In genomic region chr7:142854505-142855400, GRCh38 we compare ENCODE assay signal across 8 cellular contexts. TPM values are rescaled to one million over a fixed set of nuclear protein-coding genes. Genes with fewer than 3 reads are reported as not detected.
DNase-seq lines count a peak whose midpoint lies in the region; ATAC-seq and TF ChIP-seq lines count a peak whose summit lies in the region.

A gene with protein sequence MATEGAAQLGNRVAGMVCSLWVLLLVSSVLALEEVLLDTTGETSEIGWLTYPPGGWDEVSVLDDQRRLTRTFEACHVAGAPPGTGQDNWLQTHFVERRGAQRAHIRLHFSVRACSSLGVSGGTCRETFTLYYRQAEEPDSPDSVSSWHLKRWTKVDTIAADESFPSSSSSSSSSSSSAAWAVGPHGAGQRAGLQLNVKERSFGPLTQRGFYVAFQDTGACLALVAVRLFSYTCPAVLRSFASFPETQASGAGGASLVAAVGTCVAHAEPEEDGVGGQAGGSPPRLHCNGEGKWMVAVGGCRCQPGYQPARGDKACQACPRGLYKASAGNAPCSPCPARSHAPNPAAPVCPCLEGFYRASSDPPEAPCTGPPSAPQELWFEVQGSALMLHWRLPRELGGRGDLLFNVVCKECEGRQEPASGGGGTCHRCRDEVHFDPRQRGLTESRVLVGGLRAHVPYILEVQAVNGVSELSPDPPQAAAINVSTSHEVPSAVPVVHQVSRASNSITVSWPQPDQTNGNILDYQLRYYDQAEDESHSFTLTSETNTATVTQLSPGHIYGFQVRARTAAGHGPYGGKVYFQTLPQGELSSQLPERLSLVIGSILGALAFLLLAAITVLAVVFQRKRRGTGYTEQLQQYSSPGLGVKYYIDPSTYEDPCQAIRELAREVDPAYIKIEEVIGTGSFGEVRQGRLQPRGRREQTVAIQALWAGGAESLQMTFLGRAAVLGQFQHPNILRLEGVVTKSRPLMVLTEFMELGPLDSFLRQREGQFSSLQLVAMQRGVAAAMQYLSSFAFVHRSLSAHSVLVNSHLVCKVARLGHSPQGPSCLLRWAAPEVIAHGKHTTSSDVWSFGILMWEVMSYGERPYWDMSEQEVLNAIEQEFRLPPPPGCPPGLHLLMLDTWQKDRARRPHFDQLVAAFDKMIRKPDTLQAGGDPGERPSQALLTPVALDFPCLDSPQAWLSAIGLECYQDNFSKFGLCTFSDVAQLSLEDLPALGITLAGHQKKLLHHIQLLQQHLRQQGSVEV (plus strand): TSS chr7:142855076. CDS start chr7:142863228, 8,152 bp downstream.

- intact Hi-C loops in head of caudate nucleus (cut with DNase I): loop anchor here (10.0 kb wide), 2 partner anchors 150 to 360 kb away; no protein-coding TSS in a partner anchor

- DNase-seq in BE2C: peak; percentile 31
- peak; percentile 48 to 59 for DNase-seq in SJCRH30
- DNase-seq in head of caudate nucleus: peak in 38 of 42 donors; percentile 52 to 89 (median 76)
- peak; percentile 86 for DNase-seq in osteocyte (ENCODE audit: extremely low spot score, unreplicated experiment)
- DNase-seq in type B pancreatic cell (ENCODE audit: extremely low spot score, unreplicated experiment): no peak

- H3K4me3 Mint-ChIP-seq in activated naive CD8-positive, alpha-beta T cell: peak within 1 kb of the TSS; percentile 97
- H3K4me3 Mint-ChIP-seq in osteocyte (ENCODE audit: unreplicated experiment) (peak within 1 kb of the TSS; percentile 87), type B pancreatic cell (peak within 1 kb of the TSS; percentile 94)

- H3K9me3 Mint-ChIP-seq in activated naive CD8-positive, alpha-beta T cell (ENCODE audit: low read depth): no peaks in the 10 kb centered on the region
- H3K9me3 Mint-ChIP-seq in osteocyte (ENCODE audit: unreplicated experiment): no peaks in the 10 kb centered on the region
- no peaks in the 10 kb centered on the region for H3K9me3 Mint-ChIP-seq in type B pancreatic cell

- H3K27ac Mint-ChIP-seq in activated naive CD8-positive, alpha-beta T cell: peak within 1 kb of the TSS; percentile 86
- H3K27ac Mint-ChIP-seq in osteocyte (ENCODE audit: unreplicated experiment) (no peak within 1 kb of the TSS), type B pancreatic cell (peak within 1 kb of the TSS; percentile 74)

- peaks cover 23% of the 10 kb centered on the region for H3K27me3 ChIP-seq in BE2C
- peaks cover 23% of the 10 kb centered on the region for H3K27me3 ChIP-seq in SJCRH30

- TF ChIP-seq CTCF in BE2C (IDR thresholded peaks at IDR 0.05; ENCODE audit: low read depth, low read length) (no peak), osteocyte (IDR thresholded peaks at IDR 0.05) (no peak), type B pancreatic cell (conservative IDR thresholded peaks at IDR 0.05) (no peak)

- no peaks in the 10 kb centered on the region for H3K27me3 Mint-ChIP-seq in activated naive CD8-positive, alpha-beta T cell
- H3K27me3 Mint-ChIP-seq in osteocyte (ENCODE audit: unreplicated experiment): peaks cover 39% of the 10 kb centered on the region
- H3K27me3 Mint-ChIP-seq in type B pancreatic cell: peaks cover 37% of the 10 kb centered on the region

- H3K4me3 ChIP-seq in BE2C (ENCODE audit: low read depth, low read length) (peak within 1 kb of the TSS; percentile 49), SJCRH30 (peak within 1 kb of the TSS; percentile 62)

- no peak within 1 kb of the TSS for H3K27ac ChIP-seq in SJCRH30

- H3K36me3 ChIP-seq in BE2C (no peaks in the 10 kb centered on the region), SJCRH30 (no peaks in the 10 kb centered on the region)

- ATAC-seq in GM19395 (IDR thresholded peaks at IDR 0.05; ENCODE audit: unreplicated experiment) (peak; percentile 65), HG03469 (IDR thresholded peaks at IDR 0.05; ENCODE audit: unreplicated experiment) (peak; percentile 34)

- H3K36me3 Mint-ChIP-seq in activated naive CD8-positive, alpha-beta T cell: no peaks in the 10 kb centered on the region
- no peaks in the 10 kb centered on the region for H3K36me3 Mint-ChIP-seq in osteocyte (ENCODE audit: unreplicated experiment)
- no peaks in the 10 kb centered on the region for H3K36me3 Mint-ChIP-seq in type B pancreatic cell

- H3K4me1 ChIP-seq in BE2C (no peaks in the 10 kb centered on the region), SJCRH30 (no peaks in the 10 kb centered on the region)

- H3K9me3 ChIP-seq in BE2C (no peaks in the 10 kb centered on the region), SJCRH30 (replicated peaks) (no peaks in the 10 kb centered on the region)

- peaks cover 14% of the 10 kb centered on the region for H3K4me1 Mint-ChIP-seq in activated naive CD8-positive, alpha-beta T cell (ENCODE audit: low read depth)
- H3K4me1 Mint-ChIP-seq in osteocyte (ENCODE audit: unreplicated experiment) (peaks cover 13% of the 10 kb centered on the region), type B pancreatic cell (ENCODE audit: unreplicated experiment) (peaks cover 4% of the 10 kb centered on the region)

RNA-seq across cellular contexts. Expression of the gene that starts here (rescaled TPM):
- not detected for polyA plus RNA-seq in BE2C (2012; ENCODE audit: insufficient read depth, insufficient read length, low read depth)
- 0.10 and 0.14 TPM in 2 replicates for total RNA-seq in SJCRH30 (2014; rRNA removed; shearing (Covaris generic))
- total RNA-seq in osteocyte: 13.7 and 14.7 TPM in 2 replicates
- total RNA-seq in type B pancreatic cell (ENCODE audit: low replicate concordance): 8.4 and 8.8 TPM in 2 replicates

Comparison
In these comparisons a context has a peak if more than half of its experiments do, and no peak if none do; other contexts are left out.
1. Peak in DNase-seq and H3K4me3 ChIP-seq in SJCRH30; RNA of the gene not detected or under 1 TPM.